Comparison of ENCODE assay signal across 1 cellular context in the genomic region with DNA sequence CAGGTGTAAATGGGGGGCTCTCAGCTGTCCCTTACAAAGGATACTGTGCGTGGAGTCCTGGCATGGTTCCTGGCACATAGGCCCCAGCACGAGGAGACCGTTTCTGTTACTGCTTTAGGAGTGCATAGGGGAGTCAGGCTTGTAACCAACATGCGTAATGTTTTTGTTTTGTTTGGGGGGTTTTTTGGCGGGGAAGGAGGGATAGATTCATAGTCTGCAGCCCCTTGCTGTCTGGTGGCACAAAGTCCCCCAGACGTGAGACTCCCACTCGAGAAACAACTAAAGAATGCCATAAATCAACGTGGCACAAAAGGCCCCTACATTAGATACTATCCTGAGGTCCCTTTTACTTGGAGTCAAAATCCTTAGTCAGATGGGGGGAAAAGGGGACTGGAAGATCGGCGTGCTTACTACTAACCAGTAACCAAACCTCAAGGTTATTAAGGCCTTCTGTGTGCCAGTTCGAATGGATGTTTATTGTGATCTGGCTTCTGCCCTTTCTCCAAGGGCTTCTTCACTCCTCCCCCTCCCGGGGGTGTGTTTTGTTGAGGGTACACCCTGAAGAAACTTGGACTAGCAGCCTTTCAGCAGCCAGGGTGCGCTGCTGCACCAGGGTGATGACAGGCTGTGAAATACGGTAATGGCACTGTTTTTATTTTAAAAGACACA.
A peak's percentile ranks its signal among the peaks of the same experiment; 100 is the strongest.
TF ChIP-seq lines count a peak whose summit lies in the region.

No MANE protein-coding gene starts in this region.

TF ChIP-seq in HepG2, 621 proteins besides CTCF, POLR2A, EP300 and RAD21 (continued from another document):
- no peak for TF ChIP-seq ZNF318 (CRISPR knock-in tag; IDR thresholded peaks at IDR 0.05)
- TF ChIP-seq, protein P1, sequence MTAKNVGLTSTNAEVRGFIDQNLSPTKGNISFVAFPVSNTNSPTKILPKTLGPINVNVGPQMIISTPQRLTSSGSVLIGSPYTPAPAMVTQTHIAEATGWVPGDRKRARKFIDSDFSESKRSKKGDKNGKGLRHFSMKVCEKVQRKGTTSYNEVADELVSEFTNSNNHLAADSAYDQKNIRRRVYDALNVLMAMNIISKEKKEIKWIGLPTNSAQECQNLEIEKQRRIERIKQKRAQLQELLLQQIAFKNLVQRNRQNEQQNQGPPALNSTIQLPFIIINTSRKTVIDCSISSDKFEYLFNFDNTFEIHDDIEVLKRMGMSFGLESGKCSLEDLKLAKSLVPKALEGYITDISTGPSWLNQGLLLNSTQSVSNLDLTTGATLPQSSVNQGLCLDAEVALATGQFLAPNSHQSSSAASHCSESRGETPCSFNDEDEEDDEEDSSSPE (CRISPR knock-in tag; IDR thresholded peaks at IDR 0.05): 0 out of 2 replicates have a peak, but pooled peaks have one; percentile 39
- TF ChIP-seq IRF2 (CRISPR knock-in tag; IDR thresholded peaks at IDR 0.05): peak; percentile 38; the same call in 1 of the 2 replicates
- TF ChIP-seq, protein P2, sequence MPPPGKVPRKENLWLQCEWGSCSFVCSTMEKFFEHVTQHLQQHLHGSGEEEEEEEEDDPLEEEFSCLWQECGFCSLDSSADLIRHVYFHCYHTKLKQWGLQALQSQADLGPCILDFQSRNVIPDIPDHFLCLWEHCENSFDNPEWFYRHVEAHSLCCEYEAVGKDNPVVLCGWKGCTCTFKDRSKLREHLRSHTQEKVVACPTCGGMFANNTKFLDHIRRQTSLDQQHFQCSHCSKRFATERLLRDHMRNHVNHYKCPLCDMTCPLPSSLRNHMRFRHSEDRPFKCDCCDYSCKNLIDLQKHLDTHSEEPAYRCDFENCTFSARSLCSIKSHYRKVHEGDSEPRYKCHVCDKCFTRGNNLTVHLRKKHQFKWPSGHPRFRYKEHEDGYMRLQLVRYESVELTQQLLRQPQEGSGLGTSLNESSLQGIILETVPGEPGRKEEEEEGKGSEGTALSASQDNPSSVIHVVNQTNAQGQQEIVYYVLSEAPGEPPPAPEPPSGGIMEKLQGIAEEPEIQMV (CRISPR knock-in tag; IDR thresholded peaks at IDR 0.05; ENCODE audit: low read depth): 0 out of 2 replicates have a peak, but pooled peaks have one; percentile 40
- peak; percentile 60 for TF ChIP-seq CEBPG (CRISPR knock-in tag; IDR thresholded peaks at IDR 0.05)
- no peak for TF ChIP-seq ZNF282 (IDR thresholded peaks at IDR 0.05; ENCODE audit: partially characterized antibody)
- peak; percentile 66; the same call in 1 of the 2 replicates for TF ChIP-seq TARDBP (CRISPR knock-in tag; IDR thresholded peaks at IDR 0.05)
- 0 out of 2 replicates have a peak, but pooled peaks have one; percentile 42 for TF ChIP-seq ERF (CRISPR knock-in tag; IDR thresholded peaks at IDR 0.05)
- TF ChIP-seq RBM22 (optimal IDR thresholded peaks at IDR 0.05; ENCODE audit: low read length): no peak
- TF ChIP-seq ESRRA (CRISPR knock-in tag; IDR thresholded peaks at IDR 0.05; ENCODE audit: low read depth): 0 out of 2 replicates have a peak, but pooled peaks have one; percentile 30
- TF ChIP-seq ZNF335 (CRISPR knock-in tag; IDR thresholded peaks at IDR 0.05): peak; percentile 91; the same call in 1 of the 2 replicates
- TF ChIP-seq, protein P3, sequence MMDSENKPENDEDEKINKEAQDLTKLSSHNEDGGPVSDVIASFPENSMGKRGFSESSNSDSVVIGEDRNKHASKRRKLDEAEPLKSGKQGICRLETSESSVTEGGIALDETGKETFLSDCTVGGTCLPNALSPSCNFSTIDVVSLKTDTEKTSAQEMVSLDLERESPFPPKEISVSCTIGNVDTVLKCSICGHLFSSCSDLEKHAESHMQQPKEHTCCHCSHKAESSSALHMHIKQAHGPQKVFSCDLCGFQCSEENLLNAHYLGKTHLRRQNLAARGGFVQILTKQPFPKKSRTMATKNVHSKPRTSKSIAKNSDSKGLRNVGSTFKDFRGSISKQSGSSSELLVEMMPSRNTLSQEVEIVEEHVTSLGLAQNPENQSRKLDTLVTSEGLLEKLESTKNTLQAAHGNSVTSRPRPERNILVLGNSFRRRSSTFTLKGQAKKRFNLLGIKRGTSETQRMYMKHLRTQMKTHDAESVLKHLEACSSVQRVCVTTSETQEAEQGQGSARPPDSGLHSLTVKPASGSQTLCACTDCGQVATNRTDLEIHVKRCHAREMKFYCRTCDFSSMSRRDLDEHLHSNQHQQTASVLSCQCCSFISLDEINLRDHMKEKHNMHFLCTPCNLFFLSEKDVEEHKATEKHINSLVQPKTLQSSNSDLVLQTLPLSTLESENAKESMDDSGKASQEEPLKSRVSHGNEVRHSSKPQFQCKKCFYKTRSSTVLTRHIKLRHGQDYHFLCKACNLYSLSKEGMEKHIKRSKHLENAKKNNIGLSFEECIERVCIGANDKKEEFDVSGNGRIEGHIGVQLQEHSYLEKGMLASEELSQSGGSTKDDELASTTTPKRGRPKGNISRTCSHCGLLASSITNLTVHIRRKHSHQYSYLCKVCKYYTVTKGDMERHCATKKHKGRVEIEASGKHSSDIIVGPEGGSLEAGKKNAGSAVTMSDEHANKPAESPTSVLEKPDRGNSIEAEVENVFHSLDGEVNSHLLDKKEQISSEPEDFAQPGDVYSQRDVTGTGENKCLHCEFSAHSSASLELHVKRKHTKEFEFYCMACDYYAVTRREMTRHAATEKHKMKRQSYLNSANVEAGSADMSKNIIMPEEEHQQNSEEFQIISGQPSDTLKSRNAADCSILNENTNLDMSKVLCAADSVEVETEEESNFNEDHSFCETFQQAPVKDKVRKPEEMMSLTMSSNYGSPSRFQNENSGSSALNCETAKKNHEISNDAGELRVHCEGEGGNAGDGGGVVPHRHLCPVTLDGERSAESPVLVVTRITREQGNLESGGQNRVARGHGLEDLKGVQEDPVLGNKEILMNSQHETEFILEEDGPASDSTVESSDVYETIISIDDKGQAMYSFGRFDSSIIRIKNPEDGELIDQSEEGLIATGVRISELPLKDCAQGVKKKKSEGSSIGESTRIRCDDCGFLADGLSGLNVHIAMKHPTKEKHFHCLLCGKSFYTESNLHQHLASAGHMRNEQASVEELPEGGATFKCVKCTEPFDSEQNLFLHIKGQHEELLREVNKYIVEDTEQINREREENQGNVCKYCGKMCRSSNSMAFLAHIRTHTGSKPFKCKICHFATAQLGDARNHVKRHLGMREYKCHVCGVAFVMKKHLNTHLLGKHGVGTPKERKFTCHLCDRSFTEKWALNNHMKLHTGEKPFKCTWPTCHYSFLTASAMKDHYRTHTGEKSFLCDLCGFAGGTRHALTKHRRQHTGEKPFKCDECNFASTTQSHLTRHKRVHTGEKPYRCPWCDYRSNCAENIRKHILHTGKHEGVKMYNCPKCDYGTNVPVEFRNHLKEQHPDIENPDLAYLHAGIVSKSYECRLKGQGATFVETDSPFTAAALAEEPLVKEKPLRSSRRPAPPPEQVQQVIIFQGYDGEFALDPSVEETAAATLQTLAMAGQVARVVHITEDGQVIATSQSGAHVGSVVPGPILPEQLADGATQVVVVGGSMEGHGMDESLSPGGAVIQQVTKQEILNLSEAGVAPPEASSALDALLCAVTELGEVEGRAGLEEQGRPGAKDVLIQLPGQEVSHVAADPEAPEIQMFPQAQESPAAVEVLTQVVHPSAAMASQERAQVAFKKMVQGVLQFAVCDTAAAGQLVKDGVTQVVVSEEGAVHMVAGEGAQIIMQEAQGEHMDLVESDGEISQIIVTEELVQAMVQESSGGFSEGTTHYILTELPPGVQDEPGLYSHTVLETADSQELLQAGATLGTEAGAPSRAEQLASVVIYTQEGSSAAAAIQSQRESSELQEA (CRISPR knock-in tag; IDR thresholded peaks at IDR 0.05; ENCODE audit: not compliant biosample characterization): no peak
- peak; percentile 75 for TF ChIP-seq KDM5A (IDR thresholded peaks at IDR 0.05; ENCODE audit: borderline replicate concordance, low read length)
- TF ChIP-seq ZNF782 (CRISPR knock-in tag; IDR thresholded peaks at IDR 0.05; ENCODE audit: borderline replicate concordance): peak; percentile 28; the same call in 1 of the 2 replicates
- no peak for TF ChIP-seq ZNF777 (CRISPR knock-in tag; IDR thresholded peaks at IDR 0.05)
- TF ChIP-seq YY1 (IDR thresholded peaks at IDR 0.05; ENCODE audit: insufficient read depth, insufficient replicate concordance, low read depth, low read length): peak; percentile 57
